23 cellular contexts compared by ENCODE assay signal in the genomic region with DNA sequence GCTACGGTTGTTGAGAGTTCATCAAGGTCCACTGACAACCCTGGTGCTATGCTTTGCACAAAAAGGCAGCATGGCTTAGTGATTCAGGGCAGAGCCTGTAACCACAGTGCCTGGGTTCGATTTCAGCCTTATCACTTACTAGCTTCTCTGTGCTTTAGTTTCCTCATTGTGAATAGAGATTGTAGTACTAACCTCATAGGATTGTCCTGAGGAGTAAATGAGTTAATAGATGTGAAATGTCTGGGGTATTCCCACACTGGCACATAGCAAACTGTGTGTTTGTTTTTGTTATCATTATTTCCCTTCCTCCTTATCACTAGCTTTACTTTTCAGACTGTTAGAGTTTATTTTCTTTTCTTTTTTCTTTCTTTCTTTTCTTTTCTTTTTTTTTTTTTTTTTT.
"Had no signal": no experiment of that assay in that cellular context is flagged by ENCODE, and none has a peak within 500 bp of the region (broad histone marks: within the 10 kb centered on the region; RNA-seq: fewer than 3 reads in every experiment).

No MANE protein-coding gene starts in this region.

- H3K9me3 ChIP-seq: left ventricle myocardium inferior, mucosa of descending colon, ovary, right atrium auricular region, right lobe of liver, tibial nerve, uterus had no signal

- H3K36me3 ChIP-seq: ovary, uterus had no signal

- ATAC-seq: mucosa of descending colon; naive thymus-derived CD4-positive, alpha-beta T cell; natural killer cell treated with Interleukin-12 subunit alpha and Interleukin-12 subunit beta and Interleukin-15 and Interleukin-18, amount 100 ng/mL, for 72 hours; right lobe of liver; stimulated activated memory B cell treated with anti-CD40 and anti-IgM and Interleukin-4, amounts not matched to agents 10 μg/mL and 1 μg/mL and 100 μg/mL, for 72 hours; stimulated activated naive CD8-positive, alpha-beta T cell treated with anti-CD3 and anti-CD28 coated beads, Interleukin-15, amount 100 ng/mL, for 72 hours had no signal

- H3K4me3 ChIP-seq: left ventricle myocardium inferior, lung, mucosa of descending colon, ovary, right atrium auricular region, right lobe of liver, smooth muscle cell, tibial nerve, uterus had no signal

- H3K27me3 Mint-ChIP-seq: naive thymus-derived CD4-positive, alpha-beta T cell; natural killer cell treated with Interleukin-12 subunit alpha and Interleukin-12 subunit beta and Interleukin-15 and Interleukin-18, amount 100 ng/mL, for 72 hours; progenitor cell of endocrine pancreas; stimulated activated memory B cell treated with anti-CD40 and anti-IgM and Interleukin-4, amounts not matched to agents 10 μg/mL and 1 μg/mL and 100 μg/mL, for 72 hours; stimulated activated naive CD8-positive, alpha-beta T cell treated with anti-CD3 and anti-CD28 coated beads, Interleukin-15, amount 100 ng/mL, for 72 hours; type B pancreatic cell had no signal

- H3K4me1 Mint-ChIP-seq: stimulated activated memory B cell treated with anti-CD40 and anti-IgM and Interleukin-4, amounts not matched to agents 10 μg/mL and 1 μg/mL and 100 μg/mL, for 72 hours had no signal

- H3K9me3 Mint-ChIP-seq: naive thymus-derived CD4-positive, alpha-beta T cell; natural killer cell treated with Interleukin-12 subunit alpha and Interleukin-12 subunit beta and Interleukin-15 and Interleukin-18, amount 100 ng/mL, for 72 hours; stimulated activated memory B cell treated with anti-CD40 and anti-IgM and Interleukin-4, amounts not matched to agents 10 μg/mL and 1 μg/mL and 100 μg/mL, for 72 hours; stimulated activated naive CD8-positive, alpha-beta T cell treated with anti-CD3 and anti-CD28 coated beads, Interleukin-15, amount 100 ng/mL, for 72 hours; type B pancreatic cell had no signal

- H3K4me1 ChIP-seq: right atrium auricular region, right lobe of liver, uterus had no signal

- DNase-seq: islet precursor cell; left ventricle myocardium inferior; midbrain; mucosa of descending colon; naive thymus-derived CD4-positive, alpha-beta T cell; ovary; right lobe of liver; stimulated activated CD4-positive, alpha-beta T cell treated with anti-CD3 and anti-CD28 coated beads, Interleukin-1b, Interleukin-23, amount 100 ng/mL, for 48 hours; stimulated activated CD4-positive, alpha-beta T cell treated with anti-CD3 and anti-CD28 coated beads, Interleukin-2, amount 100 ng/mL, for 48 hours; stimulated activated CD4-positive, alpha-beta T cell treated with anti-CD3 and anti-CD28 coated beads, Interleukin-4, amount 100 ng/mL, for 4 hours; stimulated activated CD8-positive, alpha-beta memory T cell treated with anti-CD3 and anti-CD28 coated beads, Interleukin-4, amount 100 ng/mL, for 48 hours; stimulated activated naive CD4-positive, alpha-beta T cell treated with Interleukin-2 at 50 U/mL for 16 hours; stimulated activated naive CD8-positive, alpha-beta T cell treated with anti-CD3 and anti-CD28 coated beads, Interleukin-15, amount 100 ng/mL, for 72 hours; substantia nigra; uterus had no signal

- H3K4me2 ChIP-seq: smooth muscle cell had no signal

- H3K27me3 ChIP-seq: ovary, right atrium auricular region, right lobe of liver, tibial nerve, uterus had no signal

- H3K27ac Mint-ChIP-seq: naive thymus-derived CD4-positive, alpha-beta T cell; natural killer cell treated with Interleukin-12 subunit alpha and Interleukin-12 subunit beta and Interleukin-15 and Interleukin-18, amount 100 ng/mL, for 72 hours; progenitor cell of endocrine pancreas; stimulated activated memory B cell treated with anti-CD40 and anti-IgM and Interleukin-4, amounts not matched to agents 10 μg/mL and 1 μg/mL and 100 μg/mL, for 72 hours; stimulated activated naive CD8-positive, alpha-beta T cell treated with anti-CD3 and anti-CD28 coated beads, Interleukin-15, amount 100 ng/mL, for 72 hours; type B pancreatic cell had no signal

- H3K27ac ChIP-seq: left ventricle myocardium inferior, ovary, right atrium auricular region, right lobe of liver, tibial nerve, uterus had no signal

- H3K4me3 Mint-ChIP-seq: naive thymus-derived CD4-positive, alpha-beta T cell; natural killer cell treated with Interleukin-12 subunit alpha and Interleukin-12 subunit beta and Interleukin-15 and Interleukin-18, amount 100 ng/mL, for 72 hours; stimulated activated memory B cell treated with anti-CD40 and anti-IgM and Interleukin-4, amounts not matched to agents 10 μg/mL and 1 μg/mL and 100 μg/mL, for 72 hours; stimulated activated naive CD8-positive, alpha-beta T cell treated with anti-CD3 and anti-CD28 coated beads, Interleukin-15, amount 100 ng/mL, for 72 hours; type B pancreatic cell had no signal
